Comparison of ENCODE assay signal across 26 cellular contexts in genomic region chr12:126879820-126880219, GRCh38.
"Had no signal": no experiment of that assay in that cellular context is flagged by ENCODE, and none has a peak within 500 bp of the region (broad histone marks: within the 10 kb centered on the region; RNA-seq: fewer than 3 reads in every experiment).

No MANE protein-coding gene starts in this region.

- H3K4me3 ChIP-seq: stomach, suprapubic skin, testis, thoracic aorta, thyroid gland, tibial artery, tibial nerve, transverse colon, upper lobe of left lung, upper lobe of right lung, uterus, vagina had no signal

- ATAC-seq: stimulated activated effector memory CD8-positive, alpha-beta T cell treated with anti-CD3 and anti-CD28 coated beads, Interleukin-12 subunit alpha, Interleukin-12 subunit beta, amount 100 ng/mL, for 72 hours; stimulated activated memory B cell treated with anti-CD40 and anti-IgM and Interleukin-4, amounts not matched to agents 10 μg/mL and 1 μg/mL and 100 μg/mL, for 72 hours; stimulated activated naive B cell treated with anti-CD40 and anti-IgM and Interleukin-4, amounts not matched to agents 10 μg/mL and 1 μg/mL and 100 μg/mL, for 72 hours; stimulated activated naive CD8-positive, alpha-beta T cell treated with anti-CD3 and anti-CD28 coated beads, Interleukin-15, amount 100 ng/mL, for 72 hours; stimulated activated naive CD8-positive, alpha-beta T cell treated with anti-CD3 and anti-CD28 coated beads, Interleukin-15, Interleukin-2, amounts not matched to agents 100 U/mL and 50 U/mL, for 24 hours; upper lobe of right lung had no signal

- H3K27ac ChIP-seq: stomach, suprapubic skin, testis, thoracic aorta, thyroid gland, tibial artery, tibial nerve, transverse colon, upper lobe of left lung, upper lobe of right lung, uterus, vagina had no signal

- H3K27me3 ChIP-seq: testis, thyroid gland, tibial artery, tibial nerve, transverse colon, upper lobe of left lung, upper lobe of right lung, uterus, vagina had no signal

- H3K4me1 ChIP-seq: suprapubic skin, testis, thyroid gland, tibial artery, upper lobe of left lung, upper lobe of right lung, uterus, vagina had no signal

- H3K9me3 ChIP-seq: stomach, suprapubic skin, testis, thoracic aorta, thyroid gland, tibial artery, tibial nerve, transverse colon, upper lobe of left lung, upper lobe of right lung, uterus, vagina had no signal

- FAIRE-seq: urothelium cell line had no signal

- DNase-seq: stimulated activated CD4-positive, alpha-beta T cell treated with anti-CD3 and anti-CD28 coated beads, Interleukin-2, amount 100 ng/mL, for 48 hours; stimulated activated CD4-positive, alpha-beta T cell treated with anti-CD3 and anti-CD28 coated beads, Interleukin-4, amount 100 ng/mL, for 1 hour; stimulated activated CD4-positive, alpha-beta T cell treated with anti-CD3 and anti-CD28 coated beads, Interleukin-4, amount 100 ng/mL, for 4 hours; stimulated activated CD8-positive, alpha-beta memory T cell treated with anti-CD3 and anti-CD28 coated beads, Interleukin-4, amount 100 ng/mL, for 48 hours; stimulated activated naive B cell treated with anti-CD40 and anti-IgM and Interleukin-4, amounts not matched to agents 10 μg/mL and 1 μg/mL and 100 μg/mL, for 72 hours; stimulated activated naive CD4-positive, alpha-beta T cell; stimulated activated naive CD4-positive, alpha-beta T cell treated with Interleukin-2 at 50 U/mL for 16 hours; stimulated activated naive CD8-positive, alpha-beta T cell treated with anti-CD3 and anti-CD28 coated beads, Interleukin-15, amount 100 ng/mL, for 72 hours; stimulated activated naive CD8-positive, alpha-beta T cell treated with anti-CD3 and anti-CD28 coated beads, Interleukin-15, Interleukin-2, amounts not matched to agents 100 U/mL and 50 U/mL, for 24 hours; stomach; substantia nigra; testis; thyroid gland; tibial artery; transverse colon; trophoblast cell; upper lobe of left lung; upper lobe of right lung; uterus had no signal

- H3K36me3 ChIP-seq: stomach, suprapubic skin, thoracic aorta, thyroid gland, tibial artery, tibial nerve, transverse colon, upper lobe of left lung, upper lobe of right lung, uterus, vagina had no signal
